Comparison of ENCODE assay signal across 11 cellular contexts in genomic region chr3:58036287-58037032, GRCh38. TPM values are rescaled to one million over a fixed set of nuclear protein-coding genes. Genes with fewer than 3 reads are reported as not detected.
DNase-seq lines count a peak whose midpoint lies in the region; ATAC-seq and TF ChIP-seq lines count a peak whose summit lies in the region.
"Had no signal": no experiment of that assay in that cellular context is flagged by ENCODE, and none has a peak within 500 bp of the region (broad histone marks: within the 10 kb centered on the region; RNA-seq: fewer than 3 reads in every experiment).

No MANE protein-coding gene starts in this region.

- peaks cover 58% of the 10 kb centered on the region for H3K4me1 ChIP-seq in mesodermal cell (ENCODE audit: control insufficient read depth, insufficient read depth, low read length, poor library complexity, severe bottlenecking)
- peaks cover 12% of the 10 kb centered on the region in 2 donors for H3K4me1 ChIP-seq in left lung

- CTCF ChIA-PET in activated naive CD4-positive, alpha-beta T cell treated with anti-CD3 and anti-CD28 coated beads for 36 hours (lab: Charles Lee), result interaction anchor here (1.2 to 1.5 kb wide), 2 partner anchors 9 to 27 kb away, joined by 3 to 6 read pairs; no protein-coding TSS in a partner anchor

- 76 to 85% methylated on average over 6 to 7 of the region's 8 CpGs for WGBS in mesodermal cell (ENCODE audit: insufficient coverage in 2 of 2), 2 experiments

- no peak for DNase-seq in activated naive CD4-positive, alpha-beta T cell treated with anti-CD3 and anti-CD28 coated beads for 36 hours
- DNase-seq in activated naive CD4-positive, alpha-beta T cell treated with anti-CD3 and anti-CD28 coated beads, Interleukin-2, amount 50 U/mL, for 16 hours, result no peak
- no peak for DNase-seq in iPS-NIHi11 (ENCODE audit: low spot score)
- DNase-seq in GF-D8 (lab: John Stamatoyannopoulos, UW), result no peak
- no peak for DNase-seq in left lung
- no peak for DNase-seq in stimulated activated CD4-positive, alpha-beta T cell treated with anti-CD3 and anti-CD28 coated beads, Interleukin-4, amount 100 ng/mL, for 24 hours
- DNase-seq: activated CD4-positive, alpha-beta T cell treated with anti-CD3 and anti-CD28 coated beads, Interleukin-2, amount 50 U/mL, for 1 hour; activated effector memory CD4-positive, alpha-beta T cell treated with Interleukin-2 at 50 U/mL for 16 hours; NCI-H2029 treated with DMSO at 0.1 percent for 48 hours had no signal

- ATAC-seq in left lung, result no peak

- peak overlapping the region; percentile 46 for H3K27ac Mint-ChIP-seq in activated naive CD4-positive, alpha-beta T cell treated with anti-CD3 and anti-CD28 coated beads for 36 hours
- peak overlapping the region in 3 of 5 experiments; percentile 47 to 52 (median 48) for H3K27ac Mint-ChIP-seq in brain

- peaks cover 18% of the 10 kb centered on the region for H3K36me3 ChIP-seq in mesodermal cell (ENCODE audit: control insufficient read depth, insufficient read depth, low read length)
- H3K36me3 ChIP-seq in left lung, result no peaks in the 10 kb centered on the region

- H3K36me3 Mint-ChIP-seq in activated naive CD4-positive, alpha-beta T cell treated with anti-CD3 and anti-CD28 coated beads for 36 hours (ENCODE audit: low read depth), result peaks cover 3% of the 10 kb centered on the region
- peaks cover 5% of the 10 kb centered on the region for H3K36me3 Mint-ChIP-seq in brain

- TF ChIP-seq CTCF in brain (conservative IDR thresholded peaks at IDR 0.05) (no peak), left lung (IDR thresholded peaks at IDR 0.05) (no peak)

- H3K4me3 ChIP-seq in mesodermal cell (ENCODE audit: extremely low read depth, insufficient read depth, low read length, poor library complexity, severe bottlenecking) (no peak overlapping the region), left lung (no peak overlapping the region)

- H3K27ac ChIP-seq in mesodermal cell (ENCODE audit: low read depth, low read length, severe bottlenecking) (peak overlapping the region; percentile 37), left lung (no peak overlapping the region)

- no peaks in the 10 kb centered on the region for H3K27me3 ChIP-seq in left lung

- intact Hi-C loops in activated naive CD4-positive, alpha-beta T cell treated with anti-CD3 and anti-CD28 coated beads for 36 hours (cut with micrococcal nuclease), result no loop called here
- intact Hi-C loops in left lung (cut with DNase I), result no loop called here

- no peaks in the 10 kb centered on the region for H3K27me3 Mint-ChIP-seq in activated naive CD4-positive, alpha-beta T cell treated with anti-CD3 and anti-CD28 coated beads for 36 hours (ENCODE audit: low read depth)
- H3K27me3 Mint-ChIP-seq in brain, result no peaks in the 10 kb centered on the region

- peaks cover 69% of the 10 kb centered on the region for H3K4me1 Mint-ChIP-seq in activated naive CD4-positive, alpha-beta T cell treated with anti-CD3 and anti-CD28 coated beads for 36 hours (ENCODE audit: low read depth)
- H3K4me1 Mint-ChIP-seq in brain, result peaks cover 31% of the 10 kb centered on the region

- no peaks in the 10 kb centered on the region for H3K9me3 Mint-ChIP-seq in activated naive CD4-positive, alpha-beta T cell treated with anti-CD3 and anti-CD28 coated beads for 36 hours
- H3K9me3 Mint-ChIP-seq in brain, result no peaks in the 10 kb centered on the region

- H3K9me3 ChIP-seq in mesodermal cell (ENCODE audit: control insufficient read depth, low read length) (no peaks in the 10 kb centered on the region), left lung (no peaks in the 10 kb centered on the region)

- no peak overlapping the region for H3K4me3 Mint-ChIP-seq in activated naive CD4-positive, alpha-beta T cell treated with anti-CD3 and anti-CD28 coated beads for 36 hours
- H3K4me3 Mint-ChIP-seq in brain, result no peak overlapping the region

RNA-seq across cellular contexts. Expression of gene FLNB, which starts 28.2 kb away (rescaled TPM):
- 10 to 100 TPM; 47.7 to 48.0 TPM for total RNA-seq in activated naive CD4-positive, alpha-beta T cell treated with anti-CD3 and anti-CD28 coated beads for 36 hours
- 27.6 TPM for polyA plus RNA-seq in brain (ENCODE audit: insufficient read depth, low read depth, low replicate concordance)
- polyA plus RNA-seq in mesodermal cell (2013, experiment 1 of 2), result 135 TPM
- 103 TPM for polyA plus RNA-seq in mesodermal cell (2013, experiment 2 of 2)
- 100 to 1,000 TPM in 1 of 2 donors, 10 to 100 TPM in 1; 80.1 to 126 TPM for total RNA-seq in left lung
